24 cellular contexts compared by ENCODE assay signal in the genomic region with DNA sequence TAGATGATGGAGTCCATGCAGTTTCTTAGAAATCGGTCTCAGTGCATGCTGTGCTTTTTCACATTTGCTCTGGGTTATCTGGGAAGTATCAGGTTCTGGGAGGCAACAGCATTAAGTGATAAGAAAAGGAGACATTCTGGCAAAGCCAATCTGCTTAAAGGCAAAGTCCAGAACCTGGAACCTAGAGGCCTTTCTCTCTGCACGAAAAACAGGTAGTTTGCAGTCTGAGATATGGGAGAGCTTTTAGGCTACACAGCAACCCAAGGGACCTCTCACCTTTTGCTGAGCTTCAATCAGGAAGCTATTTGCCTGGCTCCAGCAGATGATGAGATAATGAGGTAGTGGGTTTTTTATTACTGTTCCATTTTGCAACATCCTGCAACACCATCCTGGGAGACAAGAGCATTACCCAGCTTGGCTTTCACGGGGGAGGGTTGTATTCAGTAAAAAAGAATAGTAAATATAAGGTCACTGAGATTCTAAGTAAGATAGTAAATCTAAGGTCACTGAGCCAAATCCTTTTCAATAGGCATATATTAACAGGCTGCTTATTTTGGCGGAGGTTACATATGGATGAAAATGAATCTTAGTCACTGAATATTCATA.
DNase-seq lines count a peak whose midpoint lies in the region; ATAC-seq, FAIRE-seq and TF ChIP-seq lines count a peak whose summit lies in the region.
"Had no signal": no experiment of that assay in that cellular context is flagged by ENCODE, and none has a peak within 500 bp of the region (broad histone marks: within the 10 kb centered on the region; RNA-seq: fewer than 3 reads in every experiment).

No MANE protein-coding gene starts in this region.

- H3K9me3 ChIP-seq in HAP-1 (no peaks in the 10 kb centered on the region), PC-3 (ENCODE audit: low read length) (no peaks in the 10 kb centered on the region), pancreas (no peaks in the 10 kb centered on the region)
- H3K9me3 ChIP-seq: esophagus muscularis mucosa, neutrophil, transverse colon had no signal

- POLR2A ChIA-PET in PC-3 (lab: Charles Lee; ENCODE audit: unreplicated experiment): no interaction called here

- DNase-seq in DMS153 treated with DMSO at 0.1 percent for 48 hours (lab: John Stamatoyannopoulos, UW; ENCODE audit: unreplicated experiment): peak; percentile 72
- DNase-seq in HAP-1 (ENCODE audit: low spot score in 2 of 2): peak; percentile 23 to 56
- peak; percentile 10 for DNase-seq in PC-3
- DNase-seq in iris pigment epithelial cell (ENCODE audit: low read depth): peak; percentile 6
- no peak for DNase-seq in urothelium cell line (ENCODE audit: low spot score)
- DNase-seq in pancreas: no peak
- DNase-seq in G401 (ENCODE audit: low spot score): no peak
- no peak for DNase-seq in activated CD4-positive, alpha-beta T cell treated with anti-CD3 and anti-CD28 coated beads for 48 hours
- DNase-seq: activated CD4-positive, CD25-positive, alpha-beta regulatory T cell; activated CD8-positive, alpha-beta T cell treated with anti-CD3 and anti-CD28 coated beads for 36 hours; activated naive CD4-positive, alpha-beta T cell treated with anti-CD3 and anti-CD28 coated beads, Interleukin-2, amount 10 ng/mL, durations not matched to agents 7 days and 5 days; activated T-cell treated with anti-CD3 and anti-CD28 coated beads, Interleukin-2, amount 50 U/mL, for 1 hour; AML-193; aorta; DND-41; Kasumi-1; NCI-H1694 treated with DMSO at 0.1 percent for 48 hours; NCI-H446 treated with DMSO at 0.1 percent for 48 hours; retina; Right ventricle myocardium superior; T-helper 2 cell; transverse colon had no signal

- intact Hi-C loops in PC-3 (cut with micrococcal nuclease) (no loop called here), pancreas (cut with DNase I) (no loop called here)

- peak; percentile 56 for ATAC-seq in PC-3
- no peak for ATAC-seq in pancreas
- ATAC-seq: activated CD8-positive, alpha-beta T cell treated with anti-CD3 and anti-CD28 coated beads for 36 hours had no signal

- no peak overlapping the region for H2AFZ ChIP-seq in PC-3 (ENCODE audit: low read length)

- FAIRE-seq in urothelium cell line (lab: Jason Lieb, UNC): no peak
- no peak for FAIRE-seq in pancreas (lab: Jason Lieb, UNC)

- H3F3A ChIP-seq in PC-3 (ENCODE audit: low read length, unreplicated experiment): peaks cover 3% of the 10 kb centered on the region

- H3K4me2 ChIP-seq in PC-3 (ENCODE audit: low read length): 0 out of 2 replicates have a peak overlapping the region, but pooled peaks have one; percentile 32

- no peaks in the 10 kb centered on the region for H3K9me2 ChIP-seq in PC-3 (replicated peaks; ENCODE audit: low read length)

- no peak overlapping the region for H3K9ac ChIP-seq in PC-3 (ENCODE audit: low read length)

- peak overlapping the region; percentile 47 for H3K27ac ChIP-seq in PC-3 (ENCODE audit: low read length)
- no peak overlapping the region for H3K27ac ChIP-seq in pancreas
- H3K27ac ChIP-seq: esophagus muscularis mucosa, neutrophil, transverse colon had no signal

- TF ChIP-seq CTCF in PC-3 (conservative IDR thresholded peaks at IDR 0.05; ENCODE audit: low read depth, low read length): no peak
- TF ChIP-seq CTCF in pancreas (IDR thresholded peaks at IDR 0.05): no peak

- H3K4me1 ChIP-seq in HAP-1: peaks cover 19% of the 10 kb centered on the region
- peaks cover 14% of the 10 kb centered on the region for H3K4me1 ChIP-seq in PC-3 (ENCODE audit: insufficient read depth, low read length)
- H3K4me1 ChIP-seq in pancreas: no peaks in the 10 kb centered on the region
- H3K4me1 ChIP-seq: transverse colon had no signal

- no peaks in the 10 kb centered on the region; the same call in 1 of the 2 replicates for H3K27me3 ChIP-seq in HAP-1 (ENCODE audit: low read depth)
- H3K27me3 ChIP-seq in PC-3 (ENCODE audit: low read length): no peaks in the 10 kb centered on the region
- no peaks in the 10 kb centered on the region for H3K27me3 ChIP-seq in pancreas
- H3K27me3 ChIP-seq: esophagus muscularis mucosa, neutrophil, transverse colon had no signal

- H3K79me2 ChIP-seq in PC-3 (ENCODE audit: low read length): no peaks in the 10 kb centered on the region

- WGBS in pancreas, 2 donors: 52 to 59% methylated on average over 4 of the region's 4 CpGs

- no peaks in the 10 kb centered on the region for H4K20me1 ChIP-seq in PC-3 (ENCODE audit: low read length)

- CTCF ChIA-PET in PC-3 (lab: Charles Lee): no interaction called here

- H3K36me3 ChIP-seq in HAP-1 (replicated peaks) (no peaks in the 10 kb centered on the region), PC-3 (ENCODE audit: low read depth, low read length) (peaks cover 24% of the 10 kb centered on the region), pancreas (no peaks in the 10 kb centered on the region)
- H3K36me3 ChIP-seq: esophagus muscularis mucosa, neutrophil, transverse colon had no signal

- BruUV-seq in PC-3 (replicated peaks; lab: Mats Ljungman, UMichigan): no TSS peak

- in situ Hi-C loops in HAP-1 (cut with MboI; ENCODE audit: low sequenced_read_pairs): no loop called here
- in situ Hi-C loops in G401 (cut with HindIII; ENCODE audit: low sequenced_read_pairs): no loop called here

- H3K4me3 ChIP-seq in HAP-1 (no peak overlapping the region), PC-3 (ENCODE audit: low read length) (no peak overlapping the region), pancreas (no peak overlapping the region)
- H3K4me3 ChIP-seq: esophagus muscularis mucosa, transverse colon had no signal

Comparison
In these comparisons a context has a peak if more than half of its experiments do, and no peak if none do; other contexts are left out.
1. DNase-seq: peak in DMS153 treated with DMSO at 0.1 percent for 48 hours (single experiment), HAP-1 (2 of 2), PC-3 (single experiment) and iris pigment epithelial cell (single experiment); none in urothelium cell line (single experiment), pancreas (0 of 6), G401 (single experiment) and activated CD4-positive, alpha-beta T cell treated with anti-CD3 and anti-CD28 coated beads for 48 hours (single experiment).